In genomic region chr7:11858668-11859302, GRCh38 we compare ENCODE assay signal across 25 cellular contexts. TPM values are rescaled to one million over a fixed set of nuclear protein-coding genes. Genes with fewer than 3 reads are reported as not detected.
DNase-seq lines count a peak whose midpoint lies in the region; ATAC-seq lines count a peak whose summit lies in the region.
"Had no signal": no experiment of that assay in that cellular context is flagged by ENCODE, and none has a peak within 500 bp of the region (broad histone marks: within the 10 kb centered on the region; RNA-seq: fewer than 3 reads in every experiment).

No MANE protein-coding gene starts in this region.

- no peak for ATAC-seq in aorta (ENCODE audit: low FRiP score)
- ATAC-seq: activated CD4-positive, CD25-positive, alpha-beta regulatory T cell treated with anti-CD3 and anti-CD28 coated beads, Interleukin-2, amount 50 U/mL, for 24 hours; esophagus mucosa; foreskin keratinocyte; left cardiac atrium; stimulated activated naive B cell treated with anti-CD40 and anti-IgM and Interleukin-4, amounts not matched to agents 10 μg/mL and 1 μg/mL and 100 μg/mL, for 72 hours had no signal

- no peaks in the 10 kb centered on the region for H3K4me1 ChIP-seq in aorta (ENCODE audit: control insufficient read depth in 1 of 2, insufficient read depth in 2 of 2, low read length in 2 of 2)
- H3K4me1 ChIP-seq: ascending aorta, BLaER1, foreskin keratinocyte, sigmoid colon had no signal

- H3K9me3 ChIP-seq in aorta (ENCODE audit: control insufficient read depth, low read length), result no peaks in the 10 kb centered on the region
- H3K9me3 ChIP-seq: ascending aorta, BLaER1, sigmoid colon had no signal

- no peak overlapping the region for H3K4me3 ChIP-seq in aorta (ENCODE audit: low read length in 2 of 2)
- H3K4me3 ChIP-seq: ascending aorta, BLaER1, cardiac muscle cell, coronary artery, sigmoid colon, SK-N-MC had no signal

- DNase-seq in DMS153 (lab: John Stamatoyannopoulos, UW) (peak; percentile 86), NCI-H1092 treated with DMSO at 0.1 percent for 48 hours (lab: John Stamatoyannopoulos, UW) (peak; percentile 89), NCI-H69 (lab: John Stamatoyannopoulos, UW) (peak; percentile 83), dermis microvascular lymphatic vessel endothelial cell (ENCODE audit: low read depth in 2 of 2) (peak; percentile 71 to 92), aorta (no peak), NCI-H510A treated with DMSO at 0.1 percent for 48 hours (lab: John Stamatoyannopoulos, UW) (no peak)
- no peak for DNase-seq in stimulated activated CD4-positive, alpha-beta T cell treated with anti-CD3 and anti-CD28 coated beads, Interleukin-4, amount 100 ng/mL, for 4 hours
- no peak for DNase-seq in activated CD8-positive, alpha-beta memory T cell treated with anti-CD3 and anti-CD28 coated beads, Interleukin-2, amount 50 U/mL, for 48 hours
- DNase-seq: activated CD4-positive, alpha-beta T cell treated with anti-CD3 and anti-CD28 coated beads, Interleukin-2, amount 50 U/mL, for 48 hours; activated CD8-positive, alpha-beta memory T cell treated with anti-CD3 and anti-CD28 coated beads, Interleukin-2, amount 50 U/mL, for 4 hours; foreskin keratinocyte; left cardiac atrium; NCI-H2171 treated with DMSO at 0.1 percent for 48 hours; NCI-H774; sigmoid colon; stimulated activated naive B cell treated with anti-CD40 and anti-IgM and Interleukin-4, amounts not matched to agents 10 μg/mL and 1 μg/mL and 100 μg/mL, for 72 hours had no signal

- intact Hi-C loops in aorta (cut with DNase I), result loop anchor here in 1 of 2 donors (10.0 kb wide), 1 partner anchor 54 kb away; no protein-coding TSS in a partner anchor

- no peaks in the 10 kb centered on the region for H3K36me3 ChIP-seq in aorta (ENCODE audit: control insufficient read depth in 1 of 2, insufficient read depth in 2 of 2, low read length in 1 of 2)
- H3K36me3 ChIP-seq: ascending aorta, BLaER1, cardiac muscle cell, sigmoid colon had no signal

- WGBS in aorta, 2 donors, result 17 to 27% methylated on average over 5 of the region's 5 CpGs

- no peaks in the 10 kb centered on the region for H3K27me3 ChIP-seq in aorta (ENCODE audit: control insufficient read depth in 1 of 2, insufficient read depth in 2 of 2, low read length in 1 of 2)
- H3K27me3 ChIP-seq: ascending aorta, BLaER1, foreskin keratinocyte, sigmoid colon had no signal

- H3K27ac ChIP-seq in aorta (ENCODE audit: low read depth in 1 of 2, low read length in 2 of 2), result no peak overlapping the region
- H3K27ac ChIP-seq: ascending aorta, BLaER1, cardiac muscle cell, coronary artery, foreskin keratinocyte, RWPE1, sigmoid colon, SK-N-MC had no signal

RNA-seq across cellular contexts. Expression of gene THSD7A, which starts 26.8 kb away (rescaled TPM):
- total RNA-seq in dermis microvascular lymphatic vessel endothelial cell, result 15.8 and 24.9 TPM in 2 replicates
- total RNA-seq in aorta, result 10 to 100 TPM; 12.1 to 20.0 TPM
- polyA plus RNA-seq in aorta, result under 1 TPM in 1 of 2 donors, not detected in 1; 0.03 TPM
- total RNA-seq: foreskin keratinocyte; T-helper 1 cell treated with Interleukin-12 subunit alpha and Interleukin-12 subunit beta and Interleukin-4 antibody, amounts not matched to agents 30 ng/mL and 1 ng/mL, for 36 hours had no signal
- polyA plus RNA-seq: foreskin keratinocyte had no signal

Comparison
In these comparisons a context has a peak if more than half of its experiments do, and no peak if none do; other contexts are left out.
1. DNase-seq: peak in DMS153 (single experiment), NCI-H1092 treated with DMSO at 0.1 percent for 48 hours (single experiment), NCI-H69 (single experiment) and dermis microvascular lymphatic vessel endothelial cell (2 of 2); none in stimulated activated CD4-positive, alpha-beta T cell treated with anti-CD3 and anti-CD28 coated beads, Interleukin-4, amount 100 ng/mL, for 4 hours (0 of 2), activated CD8-positive, alpha-beta memory T cell treated with anti-CD3 and anti-CD28 coated beads, Interleukin-2, amount 50 U/mL, for 48 hours (single experiment), aorta (0 of 2) and NCI-H510A treated with DMSO at 0.1 percent for 48 hours (single experiment).